8 cellular contexts compared by ENCODE assay signal in genomic region chr2:42101641-42102605, GRCh38. TPM values are rescaled to one million over a fixed set of nuclear protein-coding genes. Genes with fewer than 3 reads are reported as not detected.
DNase-seq lines count a peak whose midpoint lies in the region; ATAC-seq and TF ChIP-seq lines count a peak whose summit lies in the region.

No MANE protein-coding gene starts in this region.

- H3K27ac ChIP-seq in liver (ENCODE audit: low read depth in 1 of 2, low read length in 2 of 2) = peak overlapping the region; percentile 91 to 94

- TF ChIP-seq RAD21 in liver (IDR thresholded peaks at IDR 0.05) = peak in 1 of 2 donors; percentile 58

- TF ChIP-seq CTCF in choroid plexus epithelial cell (conservative IDR thresholded peaks at IDR 0.05; ENCODE audit: low read depth, low read length) = no peak
- TF ChIP-seq CTCF in liver (IDR thresholded peaks at IDR 0.05; ENCODE audit: low read depth, low read length, missing input control) = no peak

- DNase-seq in activated CD4-positive, CD25-positive, alpha-beta regulatory T cell treated with anti-CD3 and anti-CD28 coated beads, Interleukin-2, amount 50 U/mL, for 16 hours (ENCODE audit: low read depth, low spot score) = peak; percentile 82
- DNase-seq in choroid plexus epithelial cell (ENCODE audit: low read depth) (peak; percentile 96), OCI-M2 (lab: John Stamatoyannopoulos, UW; ENCODE audit: unreplicated experiment) (no peak), hippocampal formation (lab: John Stamatoyannopoulos, UW) (no peak)
- DNase-seq in stimulated activated CD4-positive, alpha-beta T cell treated with anti-CD3 and anti-CD28 coated beads, TNF-alpha, amount 100 ng/mL, for 4 hours (ENCODE audit: low read depth in 3 of 3) = peak; percentile 73 to 92 (median 89)

- WGBS in liver = 14% methylated on average over 55 of the region's 55 CpGs

- H3K4me3 ChIP-seq in choroid plexus epithelial cell (ENCODE audit: low read depth, low read length) (peak overlapping the region; percentile 36), liver (ENCODE audit: low read depth in 1 of 3, low read length in 3 of 3) (peak overlapping the region; percentile 17 to 56 (median 44))

- ATAC-seq in GM19025 (IDR thresholded peaks at IDR 0.05; ENCODE audit: low read depth, unreplicated experiment) (peak; percentile 63), HG03135 (IDR thresholded peaks at IDR 0.05; ENCODE audit: unreplicated experiment) (peak; percentile 57)

- no peaks in the 10 kb centered on the region for H3K9me3 ChIP-seq in liver (ENCODE audit: control insufficient read depth in 4 of 4, low read length in 3 of 4)

- no peaks in the 10 kb centered on the region for H3K36me3 ChIP-seq in liver (ENCODE audit: control insufficient read depth in 4 of 4, insufficient read depth in 3 of 4, low read depth in 1 of 4, low read length in 3 of 4)

- peaks cover 4 to 41% (median 17%) of the 10 kb centered on the region in 4 donors for H3K4me1 ChIP-seq in liver (ENCODE audit: control insufficient read depth in 4 of 4, insufficient read depth in 4 of 4, low read length in 3 of 4)

- peak overlapping the region; percentile 74 to 75 for H3K9ac ChIP-seq in liver (ENCODE audit: low read depth in 1 of 2, low read length in 2 of 2)

- no peaks in the 10 kb centered on the region for H3K27me3 ChIP-seq in liver (ENCODE audit: control insufficient read depth in 4 of 4, insufficient read depth in 4 of 4, low read length in 3 of 4)

TF ChIP-seq in liver, 16 proteins besides CTCF, POLR2A, EP300 and RAD21:
- TF ChIP-seq EGR1 (IDR thresholded peaks at IDR 0.05; ENCODE audit: low read depth in 2 of 2) (peak in 1 of 2 donors; percentile 81), REST (IDR thresholded peaks at IDR 0.05) (peak; percentile 60), HNF4A (conservative IDR thresholded peaks at IDR 0.05) (peak; percentile 74 to 94), HNF4G (IDR thresholded peaks at IDR 0.05) (no peak), ZBTB33 (IDR thresholded peaks at IDR 0.05) (peak; percentile 40), TAF1 (conservative IDR thresholded peaks at IDR 0.05) (no peak), MAX (IDR thresholded peaks at IDR 0.05) (peak; percentile 95), NR2F2 (IDR thresholded peaks at IDR 0.05) (no peak), SP1 (IDR thresholded peaks at IDR 0.05) (peak; percentile 62), JUND (IDR thresholded peaks at IDR 0.05) (peak; percentile 95 to 99), FOXA2 (IDR thresholded peaks at IDR 0.05) (peak; percentile 83), GABPA (IDR thresholded peaks at IDR 0.05 in 1 of 2, conservative IDR thresholded peaks at IDR 0.05 in 1 of 2) (no peak), YY1 (IDR thresholded peaks at IDR 0.05) (peak; percentile 78), FOXA1 (IDR thresholded peaks at IDR 0.05) (peak; percentile 60), ATF3 (IDR thresholded peaks at IDR 0.05) (peak; percentile 60), RXRA (IDR thresholded peaks at IDR 0.05) (peak; percentile 76 to 84)
TF ChIP-seq in liver: peak in this region for 12.

RNA-seq across cellular contexts. Expression of gene PKDCC, which starts 54.1 kb away (rescaled TPM):
- total RNA-seq in liver = 10 to 100 TPM; 24.9 to 76.0 TPM
- 10 to 100 TPM in 1 of 2 donors, 1 to 10 TPM in 1; 2.0 to 14.6 TPM for polyA plus RNA-seq in liver

Comparison
In these comparisons a context has a peak if more than half of its experiments do, and no peak if none do; other contexts are left out.
1. DNase-seq: peak in activated CD4-positive, CD25-positive, alpha-beta regulatory T cell treated with anti-CD3 and anti-CD28 coated beads, Interleukin-2, amount 50 U/mL, for 16 hours (single experiment), choroid plexus epithelial cell (single experiment) and stimulated activated CD4-positive, alpha-beta T cell treated with anti-CD3 and anti-CD28 coated beads, TNF-alpha, amount 100 ng/mL, for 4 hours (3 of 3); none in OCI-M2 (single experiment) and hippocampal formation (0 of 2).